ENCODE assay signal across 8 cellular contexts in genomic region chr15:60423540-60423939, GRCh38. TPM values are rescaled to one million over a fixed set of nuclear protein-coding genes. Genes with fewer than 3 reads are reported as not detected.
DNase-seq lines count a peak whose midpoint lies in the region; ATAC-seq and TF ChIP-seq lines count a peak whose summit lies in the region.

No MANE protein-coding gene starts in this region.

- H3K9ac ChIP-seq in BLaER1 treated with 17β-estradiol and CSF1 and Interleukin-3, amounts not matched to agents 10 nM and 100 nM: peak overlapping the region in 1 of 11 experiments; percentile 41; a peak in 2 of 22 replicates

- no TSS peak for BruUV-seq in MCF 10A (replicated peaks; lab: Mats Ljungman, UMichigan)

- peaks cover 0 to 12% (median 2%) of the 10 kb centered on the region in 11 experiments; a peak in 4 of 22 replicates for H4K20me1 ChIP-seq in BLaER1 treated with 17β-estradiol and CSF1 and Interleukin-3, amounts not matched to agents 10 nM and 100 nM

- H3K36me3 Mint-ChIP-seq in MCF 10A (ENCODE audit: insufficient read depth, unreplicated experiment) (peaks cover 18% of the 10 kb centered on the region), mesothelial cell of epicardium (peaks cover 5% of the 10 kb centered on the region)

- ATAC-seq in HG03520 (IDR thresholded peaks at IDR 0.05; ENCODE audit: unreplicated experiment) (no peak), HG03196 (IDR thresholded peaks at IDR 0.05; ENCODE audit: unreplicated experiment) (no peak)

- CTCF ChIA-PET in MCF 10A (lab: Yijun Ruan, JAX): interaction anchor here (1.3 kb wide), 1 partner anchor 64 kb away, joined by 4 read pairs; no protein-coding TSS in a partner anchor

- H3K27ac ChIP-seq in BLaER1 treated with 17β-estradiol and CSF1 and Interleukin-3, amounts not matched to agents 10 nM and 100 nM: peak overlapping the region in 8 of 11 experiments; percentile 32 to 75 (median 61); a peak in 8 of 22 replicates

- TF ChIP-seq CTCF in MCF 10A (IDR thresholded peaks at IDR 0.05; ENCODE audit: unreplicated experiment) (no peak), mesothelial cell of epicardium (IDR thresholded peaks at IDR 0.05; ENCODE audit: unreplicated experiment) (no peak)

- peak overlapping the region; percentile 50 for H3K4me3 Mint-ChIP-seq in MCF 10A (ENCODE audit: unreplicated experiment)
- H3K4me3 Mint-ChIP-seq in mesothelial cell of epicardium: no peak overlapping the region

- no peaks in the 10 kb centered on the region for H3K27me3 ChIP-seq in BLaER1 treated with 17β-estradiol and CSF1 and Interleukin-3, amounts not matched to agents 10 nM and 100 nM

- H3K9me3 ChIP-seq in BLaER1 treated with 17β-estradiol and CSF1 and Interleukin-3, amounts not matched to agents 10 nM and 100 nM (replicated peaks in 1 of 11): no peaks in the 10 kb centered on the region

- no peak overlapping the region for H3K4me3 ChIP-seq in BLaER1 treated with 17β-estradiol and CSF1 and Interleukin-3, amounts not matched to agents 10 nM and 100 nM

- POLR2A ChIA-PET in MCF 10A (lab: Yijun Ruan, JAX): interaction anchor here (0.7 to 15.6 kb wide), 12 partner anchors 9 to 734 kb away, joined by 3 to 376 read pairs (median 4); partner anchors contain the start of genes ANXA2 and ICE2

- H3K4me1 Mint-ChIP-seq in MCF 10A (ENCODE audit: insufficient read depth, unreplicated experiment) (peaks cover 35% of the 10 kb centered on the region), mesothelial cell of epicardium (peaks cover 61% of the 10 kb centered on the region)

- H3K27me3 Mint-ChIP-seq in MCF 10A (ENCODE audit: insufficient read depth, unreplicated experiment) (no peaks in the 10 kb centered on the region), mesothelial cell of epicardium (ENCODE audit: low read depth) (no peaks in the 10 kb centered on the region)

- peak overlapping the region in 10 of 11 experiments; percentile 9 to 91 (median 72); a peak in 14 of 22 replicates for H3K4me2 ChIP-seq in BLaER1 treated with 17β-estradiol and CSF1 and Interleukin-3, amounts not matched to agents 10 nM and 100 nM

- in situ Hi-C loops in KBM-7 (cut with MboI; ENCODE audit: low pct_unique_long_range_greater_than_20kb, low sequenced_read_pairs): no loop called here

- H3K27ac Mint-ChIP-seq in MCF 10A (ENCODE audit: low read depth, unreplicated experiment) (peak overlapping the region; percentile 92), mesothelial cell of epicardium (peak overlapping the region; percentile 99)

- DNase-seq in KBM-7: peak; percentile 35
- peak; percentile 66 for DNase-seq in MCF 10A (ENCODE audit: unreplicated experiment)
- peak in 1 of 2 experiments; percentile 51 for DNase-seq in mesothelial cell of epicardium (ENCODE audit: low spot score in 2 of 2, unreplicated experiment in 2 of 2)
- no peak for DNase-seq in activated effector memory CD4-positive, alpha-beta T cell treated with Interleukin-2 at 50 U/mL for 16 hours
- no peak for DNase-seq in NOMO-1 treated with DMSO at 0.1 percent for 48 hours (lab: John Stamatoyannopoulos, UW; ENCODE audit: unreplicated experiment)

- no peaks in the 10 kb centered on the region for H3K9me3 Mint-ChIP-seq in MCF 10A (ENCODE audit: unreplicated experiment)
- no peaks in the 10 kb centered on the region for H3K9me3 Mint-ChIP-seq in mesothelial cell of epicardium

- intact Hi-C loops in MCF 10A (cut with micrococcal nuclease): loop anchor here (1.0 kb wide), 1 partner anchor 26 kb away; the partner anchor contains the start of gene ANXA2

- H3K36me3 ChIP-seq in BLaER1 treated with 17β-estradiol and CSF1 and Interleukin-3, amounts not matched to agents 10 nM and 100 nM: peaks cover 5 to 54% (median 30%) of the 10 kb centered on the region in 11 experiments; a peak in 21 of 22 replicates

- peaks cover 18 to 77% (median 32%) of the 10 kb centered on the region in 10 experiments for H3K4me1 ChIP-seq in BLaER1 treated with 17β-estradiol and CSF1 and Interleukin-3, amounts not matched to agents 10 nM and 100 nM

RNA-seq across cellular contexts. Expression of gene ANXA2, which starts 25.8 kb away (rescaled TPM):
- total RNA-seq in MCF 10A (2022) (3,317 and 3,451 TPM in 2 replicates), mesothelial cell of epicardium (1,031 to 1,044 TPM (median 1,040 TPM) in 3 replicates)

RNA-seq across cellular contexts. Expression of gene ICE2, which starts 55.4 kb away (rescaled TPM):
- total RNA-seq in MCF 10A (2022) (55.1 and 57.9 TPM in 2 replicates), mesothelial cell of epicardium (67.2 to 72.4 TPM (median 67.2 TPM) in 3 replicates)

Comparison
In these comparisons a context has a peak if more than half of its experiments do, and no peak if none do; other contexts are left out.
1. DNase-seq: peak in KBM-7 (single experiment) and MCF 10A (single experiment); none in activated effector memory CD4-positive, alpha-beta T cell treated with Interleukin-2 at 50 U/mL for 16 hours (single experiment) and NOMO-1 treated with DMSO at 0.1 percent for 48 hours (single experiment).